Comparison of ENCODE assay signal across 17 cellular contexts in genomic region chr17:67401598-67402504, GRCh38. TPM values are rescaled to one million over a fixed set of nuclear protein-coding genes. Genes with fewer than 3 reads are reported as not detected.
A peak's percentile ranks its signal among the peaks of the same experiment; 100 is the strongest.
DNase-seq lines count a peak whose midpoint lies in the region; ATAC-seq and TF ChIP-seq lines count a peak whose summit lies in the region.
"Had no signal": no experiment of that assay in that cellular context is flagged by ENCODE, and none has a peak within 500 bp of the region (broad histone marks: within the 10 kb centered on the region; RNA-seq: fewer than 3 reads in every experiment).

No MANE protein-coding gene starts in this region.

- H3K4me1 ChIP-seq in sigmoid colon, result peaks cover 0 to 14% (median 12%) of the 10 kb centered on the region in 4 donors
- H3K4me1 ChIP-seq: Caco-2 had no signal

- TF ChIP-seq EP300 in sigmoid colon (IDR thresholded peaks at IDR 0.05), result no peak

- H3K4me3 ChIP-seq in sigmoid colon, result no peak overlapping the region
- H3K4me3 ChIP-seq: SK-N-MC had no signal

- H3K36me3 Mint-ChIP-seq in activated naive CD8-positive, alpha-beta T cell, result peaks cover 3% of the 10 kb centered on the region
- peaks cover 8% of the 10 kb centered on the region for H3K36me3 Mint-ChIP-seq in natural killer cell

- no peaks in the 10 kb centered on the region for H3K9me3 Mint-ChIP-seq in activated naive CD8-positive, alpha-beta T cell (ENCODE audit: low read depth)
- H3K9me3 Mint-ChIP-seq in natural killer cell, result no peaks in the 10 kb centered on the region
- H3K9me3 Mint-ChIP-seq: activated B cell treated with CpG ODN at 0.5 μM for 24 hours had no signal

- peak; percentile 90 for DNase-seq in SIG-M5 treated with dmso at 0.1 percent for 504 hours (lab: John Stamatoyannopoulos, UW; ENCODE audit: unreplicated experiment)
- DNase-seq in SIG-M5 (lab: John Stamatoyannopoulos, UW), result no peak
- DNase-seq in MV-4-11 (lab: John Stamatoyannopoulos, UW), result peak; percentile 96
- no peak for DNase-seq in natural killer cell
- no peak for DNase-seq in effector CD8-positive, alpha-beta T cell (lab: John Stamatoyannopoulos, UW)
- no peak for DNase-seq in C1 segment of cervical spinal cord (lab: John Stamatoyannopoulos, UW)
- no peak for DNase-seq in sigmoid colon
- DNase-seq: 8988T; activated B cell treated with CpG ODN at 0.5 μM for 24 hours; Caco-2; left cardiac atrium; MM.1S; NCI-H2171 treated with DMSO at 0.1 percent for 48 hours; stimulated activated CD4-positive, alpha-beta T cell treated with anti-CD3 and anti-CD28 coated beads, Interleukin-2, amount 100 ng/mL, for 24 hours had no signal

- TF ChIP-seq POLR2A in sigmoid colon (IDR thresholded peaks at IDR 0.05), result no peak

- intact Hi-C loops in natural killer cell (cut with micrococcal nuclease), result loop anchor here (1.0 to 2.0 kb wide), 3 partner anchors 12 to 33 kb away; no protein-coding TSS in a partner anchor
- intact Hi-C loops in sigmoid colon (cut with DNase I), result no loop called here

- no peaks in the 10 kb centered on the region for H3K27me3 Mint-ChIP-seq in activated naive CD8-positive, alpha-beta T cell
- H3K27me3 Mint-ChIP-seq in natural killer cell (ENCODE audit: low read depth in 2 of 2), result no peaks in the 10 kb centered on the region
- H3K27me3 Mint-ChIP-seq: activated B cell treated with CpG ODN at 0.5 μM for 24 hours, brain had no signal

- no peaks in the 10 kb centered on the region for H3K9me3 ChIP-seq in sigmoid colon
- H3K9me3 ChIP-seq: Caco-2 had no signal

- no peak for TF ChIP-seq CTCF in natural killer cell (IDR thresholded peaks at IDR 0.05)
- no peak for TF ChIP-seq CTCF in sigmoid colon (IDR thresholded peaks at IDR 0.05)

- ATAC-seq in natural killer cell, result peak in 2 of 3 donors; percentile 21 to 32
- ATAC-seq: left cardiac atrium had no signal

- peak overlapping the region; percentile 96 for H3K27ac Mint-ChIP-seq in activated naive CD8-positive, alpha-beta T cell
- peak overlapping the region; percentile 93 to 97 for H3K27ac Mint-ChIP-seq in natural killer cell
- H3K27ac Mint-ChIP-seq: activated B cell treated with CpG ODN at 0.5 μM for 24 hours had no signal

- WGBS in sigmoid colon, 2 donors, result 85 to 90% methylated on average over 16 of the region's 16 CpGs

- H3K27ac ChIP-seq in sigmoid colon, result no peak overlapping the region
- H3K27ac ChIP-seq: SK-N-MC had no signal

- H3K36me3 ChIP-seq in sigmoid colon, result no peaks in the 10 kb centered on the region

- H3K4me3 Mint-ChIP-seq in activated naive CD8-positive, alpha-beta T cell, result peak overlapping the region; percentile 60
- H3K4me3 Mint-ChIP-seq in natural killer cell, result peak overlapping the region; percentile 75
- H3K4me3 Mint-ChIP-seq: activated B cell treated with CpG ODN at 0.5 μM for 24 hours, brain had no signal

- H3K27me3 ChIP-seq in sigmoid colon, result no peaks in the 10 kb centered on the region

- H3K4me1 Mint-ChIP-seq in activated naive CD8-positive, alpha-beta T cell (ENCODE audit: low read depth), result peaks cover 74% of the 10 kb centered on the region
- peaks cover 67 to 80% of the 10 kb centered on the region in 2 donors for H3K4me1 Mint-ChIP-seq in natural killer cell

RNA-seq across cellular contexts. Expression of gene PITPNC1, which starts 24.8 kb away (rescaled TPM):
- total RNA-seq in natural killer cell (100 to 1,000 TPM; 150 to 185 (median 169) TPM), sigmoid colon (10 to 100 TPM in 1 of 4 donors, 1 to 10 TPM in 3; 3.6 to 14.7 (median 7.8) TPM)
- 10 to 100 TPM in 1 of 3 donors, 1 to 10 TPM in 2; 3.0 to 15.7 (median 5.3) TPM for polyA plus RNA-seq in sigmoid colon

RNA-seq across cellular contexts. Expression of gene PSMD12, which starts 35.5 kb away (rescaled TPM):
- total RNA-seq in natural killer cell, result 10 to 100 TPM; 57.4 to 58.2 (median 58.0) TPM
- 10 to 100 TPM; 30.0 to 38.9 (median 33.0) TPM for total RNA-seq in sigmoid colon
- polyA plus RNA-seq in sigmoid colon, result 10 to 100 TPM; 11.4 to 21.1 (median 15.7) TPM

Comparison
In these comparisons a context has a peak if more than half of its experiments do, and no peak if none do; other contexts are left out.
1. DNase-seq: peak in SIG-M5 treated with dmso at 0.1 percent for 504 hours (single experiment) and MV-4-11 (single experiment); none in SIG-M5 (single experiment), natural killer cell (single experiment), effector CD8-positive, alpha-beta T cell (single experiment), C1 segment of cervical spinal cord (0 of 14) and sigmoid colon (single experiment).
2. RNA of gene PITPNC1, which starts 24.8 kb away (total RNA-seq): 150 to 185 TPM in natural killer cell; 3.6 to 14.7 TPM in sigmoid colon; every median in the first group is over 4 times any median in the second.